Comparison of ENCODE assay signal across 18 cellular contexts in genomic region chr3:3189102-3189727, GRCh38. TPM values are rescaled to one million over a fixed set of nuclear protein-coding genes. Genes with fewer than 3 reads are reported as not detected.
DNase-seq lines count a peak whose midpoint lies in the region; ATAC-seq and TF ChIP-seq lines count a peak whose summit lies in the region.
"Had no signal": no experiment of that assay in that cellular context is flagged by ENCODE, and none has a peak within 500 bp of the region (broad histone marks: within the 10 kb centered on the region; RNA-seq: fewer than 3 reads in every experiment).

No MANE protein-coding gene starts in this region.

- H3K27ac Mint-ChIP-seq in activated T-cell treated with anti-CD3 and anti-CD28 coated beads, Interleukin-2, amount 50 U/mL, for 24 hours: peak overlapping the region; percentile 8
- H3K27ac Mint-ChIP-seq in naive thymus-derived CD8-positive, alpha-beta T cell: peak overlapping the region in 9 of 10 donors; percentile 8 to 86 (median 56)
- H3K27ac Mint-ChIP-seq: activated naive CD4-positive, alpha-beta T cell treated with anti-CD3 and anti-CD28 coated beads, Interleukin-2, amount 10 ng/mL, durations not matched to agents 7 days and 5 days had no signal

- peaks cover 41% of the 10 kb centered on the region for H3K4me1 Mint-ChIP-seq in activated T-cell treated with anti-CD3 and anti-CD28 coated beads, Interleukin-2, amount 50 U/mL, for 24 hours (ENCODE audit: low read depth)
- H3K4me1 Mint-ChIP-seq in naive thymus-derived CD8-positive, alpha-beta T cell: peaks cover 20 to 43% (median 40%) of the 10 kb centered on the region in 4 donors

- DNase-seq in activated T-cell treated with anti-CD3 and anti-CD28 coated beads, Interleukin-2, amount 50 U/mL, for 24 hours: no peak
- DNase-seq in activated T-cell treated with anti-CD3 and anti-CD28 coated beads, Interleukin-2, amount 50 U/mL, for 1 hour: no peak
- DNase-seq in RKO (ENCODE audit: low spot score) (peak; percentile 5), fibroblast of pulmonary artery (ENCODE audit: low read depth) (peak; percentile 46), foreskin fibroblast (no peak)
- DNase-seq in naive thymus-derived CD8-positive, alpha-beta T cell: no peak
- DNase-seq: activated CD4-positive, alpha-beta T cell treated with anti-CD3 and anti-CD28 coated beads for 4 hours; activated naive CD4-positive, alpha-beta T cell treated with anti-CD3 and anti-CD28 coated beads, Interleukin-2, amount 10 ng/mL, durations not matched to agents 7 days and 5 days; DMS79; kidney; NCI-H1694; retina; T1000 had no signal

- H3K27me3 Mint-ChIP-seq in activated T-cell treated with anti-CD3 and anti-CD28 coated beads, Interleukin-2, amount 50 U/mL, for 24 hours: no peaks in the 10 kb centered on the region
- no peaks in the 10 kb centered on the region for H3K27me3 Mint-ChIP-seq in naive thymus-derived CD8-positive, alpha-beta T cell
- H3K27me3 Mint-ChIP-seq: activated naive CD4-positive, alpha-beta T cell treated with anti-CD3 and anti-CD28 coated beads, Interleukin-2, amount 10 ng/mL, durations not matched to agents 7 days and 5 days had no signal

- H3K4me3 ChIP-seq in fibroblast of pulmonary artery (replicated peaks; ENCODE audit: low read depth, low read length): no peak overlapping the region
- no peak overlapping the region for H3K4me3 ChIP-seq in foreskin fibroblast (ENCODE audit: low read depth in 1 of 2, low read length in 2 of 2)
- H3K4me3 ChIP-seq: A549; BLaER1 treated with 17β-estradiol and CSF1 and Interleukin-3, amounts not matched to agents 10 nM and 100 nM; SJSA1 had no signal

- H3K4me3 Mint-ChIP-seq in activated T-cell treated with anti-CD3 and anti-CD28 coated beads, Interleukin-2, amount 50 U/mL, for 24 hours: no peak overlapping the region
- peak overlapping the region in 1 of 10 donors; percentile 22 for H3K4me3 Mint-ChIP-seq in naive thymus-derived CD8-positive, alpha-beta T cell
- H3K4me3 Mint-ChIP-seq: activated naive CD4-positive, alpha-beta T cell treated with anti-CD3 and anti-CD28 coated beads, Interleukin-2, amount 10 ng/mL, durations not matched to agents 7 days and 5 days had no signal

- POLR2A ChIA-PET in naive thymus-derived CD8-positive, alpha-beta T cell (lab: Charles Lee): no interaction called here

- TF ChIP-seq CTCF in fibroblast of pulmonary artery (IDR thresholded peaks at IDR 0.05; ENCODE audit: low read length, missing control alignments) (no peak), foreskin fibroblast (IDR thresholded peaks at IDR 0.05; ENCODE audit: low read depth, low read length) (no peak)

- no peaks in the 10 kb centered on the region for H3K36me3 Mint-ChIP-seq in activated T-cell treated with anti-CD3 and anti-CD28 coated beads, Interleukin-2, amount 50 U/mL, for 24 hours (ENCODE audit: low read depth)
- peaks cover 0 to 18% (median 5%) of the 10 kb centered on the region in 3 donors for H3K36me3 Mint-ChIP-seq in naive thymus-derived CD8-positive, alpha-beta T cell
- H3K36me3 Mint-ChIP-seq: activated naive CD4-positive, alpha-beta T cell treated with anti-CD3 and anti-CD28 coated beads, Interleukin-2, amount 10 ng/mL, durations not matched to agents 7 days and 5 days had no signal

- ATAC-seq in naive thymus-derived CD8-positive, alpha-beta T cell: no peak
- ATAC-seq in HG03378 (IDR thresholded peaks at IDR 0.05; ENCODE audit: unreplicated experiment): no peak
- no peak for ATAC-seq in GM21390 (IDR thresholded peaks at IDR 0.05; ENCODE audit: unreplicated experiment)
- ATAC-seq: A549 had no signal

- H3K9me3 Mint-ChIP-seq in activated T-cell treated with anti-CD3 and anti-CD28 coated beads, Interleukin-2, amount 50 U/mL, for 24 hours: peaks cover 2% of the 10 kb centered on the region
- peaks cover 0 to 23% (median 14%) of the 10 kb centered on the region in 9 donors for H3K9me3 Mint-ChIP-seq in naive thymus-derived CD8-positive, alpha-beta T cell

RNA-seq across cellular contexts. Expression of gene CRBN, which starts 9.7 kb away (rescaled TPM):
- 100 to 1,000 TPM; 158 to 164 TPM for total RNA-seq in naive thymus-derived CD8-positive, alpha-beta T cell
- 100 to 1,000 TPM; 149 to 194 (median 172) TPM for polyA plus RNA-seq in naive thymus-derived CD8-positive, alpha-beta T cell

Comparison
In these comparisons a context has a peak if more than half of its experiments do, and no peak if none do; other contexts are left out.
1. DNase-seq: peak in RKO (single experiment) and fibroblast of pulmonary artery (single experiment); none in activated T-cell treated with anti-CD3 and anti-CD28 coated beads, Interleukin-2, amount 50 U/mL, for 24 hours (single experiment), activated T-cell treated with anti-CD3 and anti-CD28 coated beads, Interleukin-2, amount 50 U/mL, for 1 hour (single experiment), naive thymus-derived CD8-positive, alpha-beta T cell (0 of 10) and foreskin fibroblast (0 of 2).